Comparison of ENCODE assay signal across 2 cellular contexts in the genomic region with DNA sequence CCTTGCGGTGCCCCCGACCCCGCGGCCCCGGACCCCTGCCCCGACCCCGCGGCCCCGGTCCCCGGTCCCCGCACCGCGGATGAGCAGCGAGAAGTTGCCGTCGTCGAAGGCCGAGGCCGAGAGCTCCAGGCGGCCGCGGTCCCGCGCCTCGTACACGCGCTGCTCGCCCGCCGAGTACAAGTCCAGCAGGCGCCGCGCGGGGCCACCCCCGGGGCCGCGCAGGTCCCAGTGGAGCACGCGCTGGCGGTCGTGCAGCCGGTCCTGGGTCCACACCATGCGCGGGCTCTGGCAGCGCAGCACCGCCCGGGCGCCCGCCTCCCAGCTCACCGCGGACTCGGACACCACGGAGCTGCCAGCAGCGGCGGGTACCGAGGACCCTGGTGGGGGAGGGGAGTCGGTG.
TF ChIP-seq lines count a peak whose summit lies in the region.

No MANE protein-coding gene starts in this region.

TF ChIP-seq in HEK293, 187 proteins besides CTCF, POLR2A, EP300 and RAD21:
- TF ChIP-seq, protein P1, sequence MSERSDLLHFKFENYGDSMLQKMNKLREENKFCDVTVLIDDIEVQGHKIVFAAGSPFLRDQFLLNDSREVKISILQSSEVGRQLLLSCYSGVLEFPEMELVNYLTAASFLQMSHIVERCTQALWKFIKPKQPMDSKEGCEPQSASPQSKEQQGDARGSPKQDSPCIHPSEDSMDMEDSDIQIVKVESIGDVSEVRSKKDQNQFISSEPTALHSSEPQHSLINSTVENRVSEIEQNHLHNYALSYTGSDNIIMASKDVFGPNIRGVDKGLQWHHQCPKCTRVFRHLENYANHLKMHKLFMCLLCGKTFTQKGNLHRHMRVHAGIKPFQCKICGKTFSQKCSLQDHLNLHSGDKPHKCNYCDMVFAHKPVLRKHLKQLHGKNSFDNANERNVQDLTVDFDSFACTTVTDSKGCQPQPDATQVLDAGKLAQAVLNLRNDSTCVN (tag by site-specific recombination; optimal IDR thresholded peaks at IDR 0.05): peak; percentile 40
- TF ChIP-seq ZXDB (tag by site-specific recombination; IDR thresholded peaks at IDR 0.05): no peak

TF ChIP-seq in K562, 482 proteins besides CTCF, POLR2A, EP300 and RAD21:
- TF ChIP-seq PCBP1 (IDR thresholded peaks at IDR 0.05; ENCODE audit: low read depth, low read length, poor library complexity, severe bottlenecking) (peak; percentile 9), POLR2G (IDR thresholded peaks at IDR 0.05; ENCODE audit: low read depth, low read length) (peak; percentile 27; the same call in 1 of the 2 replicates), NR2F6 (CRISPR knock-in tag; IDR thresholded peaks at IDR 0.05) (no peak), RBFOX2 (IDR thresholded peaks at IDR 0.05; ENCODE audit: low read depth, low read length) (0 out of 2 replicates have a peak, but pooled peaks have one; percentile 5)
- TF ChIP-seq, protein P2, sequence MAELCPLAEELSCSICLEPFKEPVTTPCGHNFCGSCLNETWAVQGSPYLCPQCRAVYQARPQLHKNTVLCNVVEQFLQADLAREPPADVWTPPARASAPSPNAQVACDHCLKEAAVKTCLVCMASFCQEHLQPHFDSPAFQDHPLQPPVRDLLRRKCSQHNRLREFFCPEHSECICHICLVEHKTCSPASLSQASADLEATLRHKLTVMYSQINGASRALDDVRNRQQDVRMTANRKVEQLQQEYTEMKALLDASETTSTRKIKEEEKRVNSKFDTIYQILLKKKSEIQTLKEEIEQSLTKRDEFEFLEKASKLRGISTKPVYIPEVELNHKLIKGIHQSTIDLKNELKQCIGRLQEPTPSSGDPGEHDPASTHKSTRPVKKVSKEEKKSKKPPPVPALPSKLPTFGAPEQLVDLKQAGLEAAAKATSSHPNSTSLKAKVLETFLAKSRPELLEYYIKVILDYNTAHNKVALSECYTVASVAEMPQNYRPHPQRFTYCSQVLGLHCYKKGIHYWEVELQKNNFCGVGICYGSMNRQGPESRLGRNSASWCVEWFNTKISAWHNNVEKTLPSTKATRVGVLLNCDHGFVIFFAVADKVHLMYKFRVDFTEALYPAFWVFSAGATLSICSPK (IDR thresholded peaks at IDR 0.05; ENCODE audit: borderline replicate concordance): no peak
- TF ChIP-seq, protein P3, sequence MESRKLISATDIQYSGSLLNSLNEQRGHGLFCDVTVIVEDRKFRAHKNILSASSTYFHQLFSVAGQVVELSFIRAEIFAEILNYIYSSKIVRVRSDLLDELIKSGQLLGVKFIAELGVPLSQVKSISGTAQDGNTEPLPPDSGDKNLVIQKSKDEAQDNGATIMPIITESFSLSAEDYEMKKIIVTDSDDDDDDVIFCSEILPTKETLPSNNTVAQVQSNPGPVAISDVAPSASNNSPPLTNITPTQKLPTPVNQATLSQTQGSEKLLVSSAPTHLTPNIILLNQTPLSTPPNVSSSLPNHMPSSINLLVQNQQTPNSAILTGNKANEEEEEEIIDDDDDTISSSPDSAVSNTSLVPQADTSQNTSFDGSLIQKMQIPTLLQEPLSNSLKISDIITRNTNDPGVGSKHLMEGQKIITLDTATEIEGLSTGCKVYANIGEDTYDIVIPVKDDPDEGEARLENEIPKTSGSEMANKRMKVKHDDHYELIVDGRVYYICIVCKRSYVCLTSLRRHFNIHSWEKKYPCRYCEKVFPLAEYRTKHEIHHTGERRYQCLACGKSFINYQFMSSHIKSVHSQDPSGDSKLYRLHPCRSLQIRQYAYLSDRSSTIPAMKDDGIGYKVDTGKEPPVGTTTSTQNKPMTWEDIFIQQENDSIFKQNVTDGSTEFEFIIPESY (CRISPR knock-in tag; IDR thresholded peaks at IDR 0.05): peak; percentile 86
